Comparison of ENCODE assay signal across 19 cellular contexts in the genomic region with DNA sequence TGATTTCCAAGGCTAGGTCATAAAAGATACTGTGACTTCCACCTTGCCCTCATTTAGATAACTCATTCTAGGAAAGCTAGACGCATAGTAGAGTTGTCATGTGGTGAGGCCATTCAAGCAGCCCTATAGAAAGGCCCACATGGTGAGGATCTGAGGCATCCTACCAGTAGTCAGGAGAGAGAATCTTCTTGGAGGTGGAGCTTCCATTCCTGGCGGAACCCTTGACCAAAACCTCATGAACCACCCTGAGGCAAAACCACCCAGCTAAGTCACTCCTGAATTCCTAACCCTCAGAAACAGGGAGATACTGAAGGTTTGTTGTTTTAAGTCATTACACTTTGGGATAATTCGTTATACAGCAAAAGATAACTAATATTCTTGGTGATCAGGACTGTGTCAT.
"Had no signal": no experiment of that assay in that cellular context is flagged by ENCODE, and none has a peak within 500 bp of the region (broad histone marks: within the 10 kb centered on the region; RNA-seq: fewer than 3 reads in every experiment).

No MANE protein-coding gene starts in this region.

- DNase-seq: dermis blood vessel endothelial cell; endodermal cell; erythroblast; heart left ventricle; hippocampal formation; kidney glomerular epithelial cell; natural killer cell; occipital lobe; pancreas; retina; right lobe of liver; stimulated activated CD4-positive, alpha-beta T cell treated with anti-CD3 and anti-CD28 coated beads, Interleukin-4, amount 100 ng/mL, for 1 hour; stimulated activated CD8-positive, alpha-beta memory T cell treated with anti-CD3 and anti-CD28 coated beads, Interleukin-4, amount 100 ng/mL, for 48 hours; stimulated activated naive CD8-positive, alpha-beta T cell treated with anti-CD3 and anti-CD28 coated beads, Interleukin-15, Interleukin-2, amounts not matched to agents 100 U/mL and 50 U/mL, for 24 hours; tibial artery had no signal

- H3K27me3 Mint-ChIP-seq: progenitor cell of endocrine pancreas had no signal

- H3K4me3 ChIP-seq: heart left ventricle, pancreas, right lobe of liver, tibial artery had no signal

- H3K36me3 Mint-ChIP-seq: natural killer cell had no signal

- H3K27ac Mint-ChIP-seq: endodermal cell; mesothelial cell of epicardium; natural killer cell; progenitor cell of endocrine pancreas; stimulated activated effector memory CD8-positive, alpha-beta T cell treated with anti-CD3 and anti-CD28 coated beads, Interleukin-12 subunit alpha, Interleukin-12 subunit beta, amount 100 ng/mL, for 72 hours had no signal

- H3K4me1 ChIP-seq: foreskin keratinocyte had no signal

- H3K4me3 Mint-ChIP-seq: endodermal cell; mesothelial cell of epicardium; natural killer cell; stimulated activated effector memory CD8-positive, alpha-beta T cell treated with anti-CD3 and anti-CD28 coated beads, Interleukin-12 subunit alpha, Interleukin-12 subunit beta, amount 100 ng/mL, for 72 hours had no signal

- H3K36me3 ChIP-seq: heart left ventricle, pancreas, right lobe of liver, tibial artery had no signal

- H3K9me3 Mint-ChIP-seq: endodermal cell; mesothelial cell of epicardium; natural killer cell; stimulated activated effector memory CD8-positive, alpha-beta T cell treated with anti-CD3 and anti-CD28 coated beads, Interleukin-12 subunit alpha, Interleukin-12 subunit beta, amount 100 ng/mL, for 72 hours had no signal

- H3K27ac ChIP-seq: foreskin keratinocyte, heart left ventricle, pancreas, right lobe of liver, tibial artery had no signal

- ATAC-seq: foreskin keratinocyte; heart left ventricle; natural killer cell; pancreas; stimulated activated effector memory CD8-positive, alpha-beta T cell treated with anti-CD3 and anti-CD28 coated beads, Interleukin-12 subunit alpha, Interleukin-12 subunit beta, amount 100 ng/mL, for 72 hours; stimulated activated naive CD8-positive, alpha-beta T cell treated with anti-CD3 and anti-CD28 coated beads, Interleukin-15, Interleukin-2, amounts not matched to agents 100 U/mL and 50 U/mL, for 24 hours had no signal

- H3K9me3 ChIP-seq: heart left ventricle, pancreas, right lobe of liver, tibial artery had no signal
